In genomic region chr2:218276986-218277755, GRCh38 we compare ENCODE assay signal across 2 cellular contexts.
TF ChIP-seq lines count a peak whose summit lies in the region.

No MANE protein-coding gene starts in this region.

TF ChIP-seq in A549, 52 proteins besides CTCF, POLR2A, EP300 and RAD21:
- TF ChIP-seq TP53 (CRISPR knock-in tag; IDR thresholded peaks at IDR 0.05) (no peak), POLR2AphosphoS2 (conservative IDR thresholded peaks at IDR 0.05; ENCODE audit: low read length) (no peak), BCL3 (IDR thresholded peaks at IDR 0.05) (no peak), HOXB5 (CRISPR knock-in tag; IDR thresholded peaks at IDR 0.05) (no peak), ZFP36 (IDR thresholded peaks at IDR 0.05; ENCODE audit: borderline replicate concordance, partially characterized antibody) (no peak), GATA3 (IDR thresholded peaks at IDR 0.05; ENCODE audit: borderline replicate concordance) (no peak), ZSCAN20 (CRISPR knock-in tag; IDR thresholded peaks at IDR 0.05) (no peak), NFE2L2 (conservative IDR thresholded peaks at IDR 0.05; ENCODE audit: low read length) (no peak), CBX2 (IDR thresholded peaks at IDR 0.05; ENCODE audit: borderline replicate concordance, low read depth) (no peak), CHD4 (IDR thresholded peaks at IDR 0.05; ENCODE audit: borderline replicate concordance) (no peak), E2F6 (IDR thresholded peaks at IDR 0.05; ENCODE audit: borderline replicate concordance, low read depth) (no peak), ESRRA (IDR thresholded peaks at IDR 0.05; ENCODE audit: borderline replicate concordance, low read length) (no peak), KDM5A (IDR thresholded peaks at IDR 0.05) (no peak), HEYL (CRISPR knock-in tag; IDR thresholded peaks at IDR 0.05) (no peak), CBX8 (IDR thresholded peaks at IDR 0.05) (no peak), EHMT2 (IDR thresholded peaks at IDR 0.05; ENCODE audit: low read depth) (no peak), SREBF2 (IDR thresholded peaks at IDR 0.05) (no peak)
- TF ChIP-seq, protein P1, sequence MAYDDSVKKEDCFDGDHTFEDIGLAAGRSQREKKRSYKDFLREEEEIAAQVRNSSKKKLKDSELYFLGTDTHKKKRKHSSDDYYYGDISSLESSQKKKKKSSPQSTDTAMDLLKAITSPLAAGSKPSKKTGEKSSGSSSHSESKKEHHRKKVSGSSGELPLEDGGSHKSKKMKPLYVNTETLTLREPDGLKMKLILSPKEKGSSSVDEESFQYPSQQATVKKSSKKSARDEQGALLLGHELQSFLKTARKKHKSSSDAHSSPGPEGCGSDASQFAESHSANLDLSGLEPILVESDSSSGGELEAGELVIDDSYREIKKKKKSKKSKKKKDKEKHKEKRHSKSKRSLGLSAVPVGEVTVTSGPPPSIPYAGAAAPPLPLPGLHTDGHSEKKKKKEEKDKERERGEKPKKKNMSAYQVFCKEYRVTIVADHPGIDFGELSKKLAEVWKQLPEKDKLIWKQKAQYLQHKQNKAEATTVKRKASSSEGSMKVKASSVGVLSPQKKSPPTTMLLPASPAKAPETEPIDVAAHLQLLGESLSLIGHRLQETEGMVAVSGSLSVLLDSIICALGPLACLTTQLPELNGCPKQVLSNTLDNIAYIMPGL (CRISPR knock-in tag; IDR thresholded peaks at IDR 0.05; ENCODE audit: borderline replicate concordance) = no peak

TF ChIP-seq in K562, 482 proteins besides CTCF, POLR2A, EP300 and RAD21:
- TF ChIP-seq, protein P2, sequence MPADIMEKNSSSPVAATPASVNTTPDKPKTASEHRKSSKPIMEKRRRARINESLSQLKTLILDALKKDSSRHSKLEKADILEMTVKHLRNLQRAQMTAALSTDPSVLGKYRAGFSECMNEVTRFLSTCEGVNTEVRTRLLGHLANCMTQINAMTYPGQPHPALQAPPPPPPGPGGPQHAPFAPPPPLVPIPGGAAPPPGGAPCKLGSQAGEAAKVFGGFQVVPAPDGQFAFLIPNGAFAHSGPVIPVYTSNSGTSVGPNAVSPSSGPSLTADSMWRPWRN (IDR thresholded peaks at IDR 0.05; ENCODE audit: low read depth) = no peak
- no peak for TF ChIP-seq ELF4 (CRISPR knock-in tag; IDR thresholded peaks at IDR 0.05)
- TF ChIP-seq ERF (CRISPR knock-in tag; IDR thresholded peaks at IDR 0.05) = no peak
- no peak for TF ChIP-seq CBX1 (IDR thresholded peaks at IDR 0.05; ENCODE audit: low read depth)
- no peak for TF ChIP-seq ATF1 (CRISPR knock-in tag; IDR thresholded peaks at IDR 0.05)
- no peak for TF ChIP-seq ATF1 (tag; IDR thresholded peaks at IDR 0.05)
- no peak for TF ChIP-seq ZNF316 (IDR thresholded peaks at IDR 0.05)
- 0 out of 2 replicates have a peak, but pooled peaks have one; percentile 7 for TF ChIP-seq RBFOX2 (IDR thresholded peaks at IDR 0.05; ENCODE audit: low read depth, low read length)
